In the genomic region with DNA sequence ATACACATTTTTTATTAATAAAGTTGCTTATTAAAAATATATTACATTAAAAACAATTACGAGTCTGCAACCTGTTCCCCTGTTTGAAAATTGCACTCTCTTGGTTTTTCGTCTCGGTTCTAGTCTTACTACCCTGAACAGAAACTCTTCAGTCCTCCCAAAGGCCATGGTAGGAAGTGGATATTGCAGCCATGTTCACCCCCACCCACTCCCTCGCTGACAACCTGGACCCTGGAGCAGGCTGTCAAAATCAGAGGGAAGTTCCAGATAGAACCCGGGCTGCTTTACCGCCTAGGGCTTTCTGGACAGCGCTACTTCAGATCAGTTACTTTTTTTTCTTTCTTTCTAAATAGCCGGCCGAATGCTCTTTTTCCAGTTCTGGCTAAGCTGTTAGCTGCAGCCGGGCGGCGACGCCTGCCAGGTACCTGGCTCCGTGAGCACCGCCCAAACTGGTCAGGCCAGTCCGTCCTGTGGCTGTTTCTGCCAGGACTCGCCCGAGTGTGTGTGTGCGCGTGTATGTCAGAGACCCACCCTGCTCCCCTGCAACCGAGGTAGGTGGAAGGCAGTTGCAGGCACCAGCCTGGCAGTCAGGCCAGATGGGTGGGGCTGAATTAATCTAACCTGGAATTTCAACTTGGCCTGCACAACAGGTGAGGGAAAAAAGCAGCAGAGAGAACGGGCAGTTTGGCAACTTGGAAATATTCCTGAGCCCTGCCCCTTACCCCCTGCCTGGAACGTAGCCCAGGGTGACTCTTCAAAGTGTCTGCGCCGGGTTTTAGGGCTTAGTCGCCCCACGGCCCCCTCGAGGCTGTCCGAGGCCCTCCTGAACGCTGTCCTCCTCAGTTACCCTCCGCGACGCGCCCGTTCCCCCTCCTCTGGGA, we compare ENCODE assay signal across 1 cellular context.
TF ChIP-seq lines count a peak whose summit lies in the region.

No MANE protein-coding gene starts in this region.

TF ChIP-seq in HepG2, 621 proteins besides CTCF, POLR2A, EP300 and RAD21 (continued from another document and continues in another):
- TF ChIP-seq, protein P1, sequence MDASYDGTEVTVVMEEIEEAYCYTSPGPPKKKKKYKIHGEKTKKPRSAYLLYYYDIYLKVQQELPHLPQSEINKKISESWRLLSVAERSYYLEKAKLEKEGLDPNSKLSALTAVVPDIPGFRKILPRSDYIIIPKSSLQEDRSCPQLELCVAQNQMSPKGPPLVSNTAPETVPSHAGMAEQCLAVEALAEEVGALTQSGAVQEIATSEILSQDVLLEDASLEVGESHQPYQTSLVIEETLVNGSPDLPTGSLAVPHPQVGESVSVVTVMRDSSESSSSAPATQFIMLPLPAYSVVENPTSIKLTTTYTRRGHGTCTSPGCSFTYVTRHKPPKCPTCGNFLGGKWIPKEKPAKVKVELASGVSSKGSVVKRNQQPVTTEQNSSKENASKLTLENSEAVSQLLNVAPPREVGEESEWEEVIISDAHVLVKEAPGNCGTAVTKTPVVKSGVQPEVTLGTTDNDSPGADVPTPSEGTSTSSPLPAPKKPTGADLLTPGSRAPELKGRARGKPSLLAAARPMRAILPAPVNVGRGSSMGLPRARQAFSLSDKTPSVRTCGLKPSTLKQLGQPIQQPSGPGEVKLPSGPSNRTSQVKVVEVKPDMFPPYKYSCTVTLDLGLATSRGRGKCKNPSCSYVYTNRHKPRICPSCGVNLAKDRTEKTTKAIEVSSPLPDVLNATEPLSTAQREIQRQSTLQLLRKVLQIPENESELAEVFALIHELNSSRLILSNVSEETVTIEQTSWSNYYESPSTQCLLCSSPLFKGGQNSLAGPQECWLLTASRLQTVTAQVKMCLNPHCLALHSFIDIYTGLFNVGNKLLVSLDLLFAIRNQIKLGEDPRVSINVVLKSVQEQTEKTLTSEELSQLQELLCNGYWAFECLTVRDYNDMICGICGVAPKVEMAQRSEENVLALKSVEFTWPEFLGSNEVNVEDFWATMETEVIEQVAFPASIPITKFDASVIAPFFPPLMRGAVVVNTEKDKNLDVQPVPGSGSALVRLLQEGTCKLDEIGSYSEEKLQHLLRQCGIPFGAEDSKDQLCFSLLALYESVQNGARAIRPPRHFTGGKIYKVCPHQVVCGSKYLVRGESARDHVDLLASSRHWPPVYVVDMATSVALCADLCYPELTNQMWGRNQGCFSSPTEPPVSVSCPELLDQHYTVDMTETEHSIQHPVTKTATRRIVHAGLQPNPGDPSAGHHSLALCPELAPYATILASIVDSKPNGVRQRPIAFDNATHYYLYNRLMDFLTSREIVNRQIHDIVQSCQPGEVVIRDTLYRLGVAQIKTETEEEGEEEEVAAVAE (CRISPR knock-in tag; IDR thresholded peaks at IDR 0.05; ENCODE audit: borderline replicate concordance): no peak
- TF ChIP-seq, protein P2, sequence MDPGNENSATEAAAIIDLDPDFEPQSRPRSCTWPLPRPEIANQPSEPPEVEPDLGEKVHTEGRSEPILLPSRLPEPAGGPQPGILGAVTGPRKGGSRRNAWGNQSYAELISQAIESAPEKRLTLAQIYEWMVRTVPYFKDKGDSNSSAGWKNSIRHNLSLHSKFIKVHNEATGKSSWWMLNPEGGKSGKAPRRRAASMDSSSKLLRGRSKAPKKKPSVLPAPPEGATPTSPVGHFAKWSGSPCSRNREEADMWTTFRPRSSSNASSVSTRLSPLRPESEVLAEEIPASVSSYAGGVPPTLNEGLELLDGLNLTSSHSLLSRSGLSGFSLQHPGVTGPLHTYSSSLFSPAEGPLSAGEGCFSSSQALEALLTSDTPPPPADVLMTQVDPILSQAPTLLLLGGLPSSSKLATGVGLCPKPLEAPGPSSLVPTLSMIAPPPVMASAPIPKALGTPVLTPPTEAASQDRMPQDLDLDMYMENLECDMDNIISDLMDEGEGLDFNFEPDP (CRISPR knock-in tag; conservative IDR thresholded peaks at IDR 0.05): no peak
- no peak for TF ChIP-seq GABPA (IDR thresholded peaks at IDR 0.05; ENCODE audit: low read depth, low read length)
- no peak for TF ChIP-seq GABPA (CRISPR knock-in tag; IDR thresholded peaks at IDR 0.05; ENCODE audit: low read depth)
- TF ChIP-seq POLR2G (IDR thresholded peaks at IDR 0.05; ENCODE audit: low read depth, low read length): peak; percentile 45; the same call in 1 of the 2 replicates
- TF ChIP-seq, protein P3, sequence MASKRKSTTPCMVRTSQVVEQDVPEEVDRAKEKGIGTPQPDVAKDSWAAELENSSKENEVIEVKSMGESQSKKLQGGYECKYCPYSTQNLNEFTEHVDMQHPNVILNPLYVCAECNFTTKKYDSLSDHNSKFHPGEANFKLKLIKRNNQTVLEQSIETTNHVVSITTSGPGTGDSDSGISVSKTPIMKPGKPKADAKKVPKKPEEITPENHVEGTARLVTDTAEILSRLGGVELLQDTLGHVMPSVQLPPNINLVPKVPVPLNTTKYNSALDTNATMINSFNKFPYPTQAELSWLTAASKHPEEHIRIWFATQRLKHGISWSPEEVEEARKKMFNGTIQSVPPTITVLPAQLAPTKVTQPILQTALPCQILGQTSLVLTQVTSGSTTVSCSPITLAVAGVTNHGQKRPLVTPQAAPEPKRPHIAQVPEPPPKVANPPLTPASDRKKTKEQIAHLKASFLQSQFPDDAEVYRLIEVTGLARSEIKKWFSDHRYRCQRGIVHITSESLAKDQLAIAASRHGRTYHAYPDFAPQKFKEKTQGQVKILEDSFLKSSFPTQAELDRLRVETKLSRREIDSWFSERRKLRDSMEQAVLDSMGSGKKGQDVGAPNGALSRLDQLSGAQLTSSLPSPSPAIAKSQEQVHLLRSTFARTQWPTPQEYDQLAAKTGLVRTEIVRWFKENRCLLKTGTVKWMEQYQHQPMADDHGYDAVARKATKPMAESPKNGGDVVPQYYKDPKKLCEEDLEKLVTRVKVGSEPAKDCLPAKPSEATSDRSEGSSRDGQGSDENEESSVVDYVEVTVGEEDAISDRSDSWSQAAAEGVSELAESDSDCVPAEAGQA (IDR thresholded peaks at IDR 0.05; ENCODE audit: low read depth): no peak
- TF ChIP-seq, protein P3 (CRISPR knock-in tag; IDR thresholded peaks at IDR 0.05; ENCODE audit: borderline replicate concordance): peak; percentile 71; the same call in 1 of the 2 replicates
- TF ChIP-seq, protein P4, sequence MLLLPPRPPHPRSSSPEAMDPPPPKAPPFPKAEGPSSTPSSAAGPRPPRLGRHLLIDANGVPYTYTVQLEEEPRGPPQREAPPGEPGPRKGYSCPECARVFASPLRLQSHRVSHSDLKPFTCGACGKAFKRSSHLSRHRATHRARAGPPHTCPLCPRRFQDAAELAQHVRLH (CRISPR knock-in tag; IDR thresholded peaks at IDR 0.05; ENCODE audit: borderline replicate concordance, low read depth): peak; percentile 18; the same call in 1 of the 2 replicates
- TF ChIP-seq WIZ (CRISPR knock-in tag; IDR thresholded peaks at IDR 0.05): 0 out of 2 replicates have a peak, but pooled peaks have one; percentile 14
- peak; percentile 69 for TF ChIP-seq ZNF781 (CRISPR knock-in tag; IDR thresholded peaks at IDR 0.05; ENCODE audit: borderline replicate concordance, not compliant biosample characterization)
- TF ChIP-seq KDM6A (CRISPR knock-in tag; IDR thresholded peaks at IDR 0.05; ENCODE audit: low read depth): no peak
- TF ChIP-seq, protein P5, sequence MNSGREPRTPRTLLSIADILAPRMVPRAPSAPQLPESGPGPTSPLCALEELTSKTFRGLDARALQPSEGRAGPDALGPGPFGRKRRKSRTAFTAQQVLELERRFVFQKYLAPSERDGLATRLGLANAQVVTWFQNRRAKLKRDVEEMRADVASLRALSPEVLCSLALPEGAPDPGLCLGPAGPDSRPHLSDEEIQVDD (CRISPR knock-in tag; IDR thresholded peaks at IDR 0.05; ENCODE audit: borderline replicate concordance): no peak; the same call in 1 of the 2 replicates
- TF ChIP-seq ZSCAN21 (CRISPR knock-in tag; IDR thresholded peaks at IDR 0.05; ENCODE audit: borderline replicate concordance): 0 out of 2 replicates have a peak, but pooled peaks have one; percentile 49
- peak; percentile 30; the same call in 1 of the 2 replicates for TF ChIP-seq ZBTB3 (CRISPR knock-in tag; IDR thresholded peaks at IDR 0.05; ENCODE audit: borderline replicate concordance, low read depth)
- TF ChIP-seq ZNF672 (CRISPR knock-in tag; IDR thresholded peaks at IDR 0.05): no peak
- TF ChIP-seq ZBTB7B (CRISPR knock-in tag; IDR thresholded peaks at IDR 0.05): 0 out of 2 replicates have a peak, but pooled peaks have one; percentile 44
- TF ChIP-seq, protein P6, sequence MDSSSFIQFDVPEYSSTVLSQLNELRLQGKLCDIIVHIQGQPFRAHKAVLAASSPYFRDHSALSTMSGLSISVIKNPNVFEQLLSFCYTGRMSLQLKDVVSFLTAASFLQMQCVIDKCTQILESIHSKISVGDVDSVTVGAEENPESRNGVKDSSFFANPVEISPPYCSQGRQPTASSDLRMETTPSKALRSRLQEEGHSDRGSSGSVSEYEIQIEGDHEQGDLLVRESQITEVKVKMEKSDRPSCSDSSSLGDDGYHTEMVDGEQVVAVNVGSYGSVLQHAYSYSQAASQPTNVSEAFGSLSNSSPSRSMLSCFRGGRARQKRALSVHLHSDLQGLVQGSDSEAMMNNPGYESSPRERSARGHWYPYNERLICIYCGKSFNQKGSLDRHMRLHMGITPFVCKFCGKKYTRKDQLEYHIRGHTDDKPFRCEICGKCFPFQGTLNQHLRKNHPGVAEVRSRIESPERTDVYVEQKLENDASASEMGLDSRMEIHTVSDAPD (CRISPR knock-in tag; IDR thresholded peaks at IDR 0.05): no peak; the same call in 1 of the 2 replicates
- TF ChIP-seq, protein P7, sequence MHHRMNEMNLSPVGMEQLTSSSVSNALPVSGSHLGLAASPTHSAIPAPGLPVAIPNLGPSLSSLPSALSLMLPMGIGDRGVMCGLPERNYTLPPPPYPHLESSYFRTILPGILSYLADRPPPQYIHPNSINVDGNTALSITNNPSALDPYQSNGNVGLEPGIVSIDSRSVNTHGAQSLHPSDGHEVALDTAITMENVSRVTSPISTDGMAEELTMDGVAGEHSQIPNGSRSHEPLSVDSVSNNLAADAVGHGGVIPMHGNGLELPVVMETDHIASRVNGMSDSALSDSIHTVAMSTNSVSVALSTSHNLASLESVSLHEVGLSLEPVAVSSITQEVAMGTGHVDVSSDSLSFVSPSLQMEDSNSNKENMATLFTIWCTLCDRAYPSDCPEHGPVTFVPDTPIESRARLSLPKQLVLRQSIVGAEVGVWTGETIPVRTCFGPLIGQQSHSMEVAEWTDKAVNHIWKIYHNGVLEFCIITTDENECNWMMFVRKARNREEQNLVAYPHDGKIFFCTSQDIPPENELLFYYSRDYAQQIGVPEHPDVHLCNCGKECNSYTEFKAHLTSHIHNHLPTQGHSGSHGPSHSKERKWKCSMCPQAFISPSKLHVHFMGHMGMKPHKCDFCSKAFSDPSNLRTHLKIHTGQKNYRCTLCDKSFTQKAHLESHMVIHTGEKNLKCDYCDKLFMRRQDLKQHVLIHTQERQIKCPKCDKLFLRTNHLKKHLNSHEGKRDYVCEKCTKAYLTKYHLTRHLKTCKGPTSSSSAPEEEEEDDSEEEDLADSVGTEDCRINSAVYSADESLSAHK (CRISPR knock-in tag; IDR thresholded peaks at IDR 0.05; ENCODE audit: borderline replicate concordance): no peak
- TF ChIP-seq ZFP37 (CRISPR knock-in tag; IDR thresholded peaks at IDR 0.05; ENCODE audit: borderline replicate concordance): no peak
- TF ChIP-seq SMAD3 (CRISPR knock-in tag; IDR thresholded peaks at IDR 0.05): no peak
- TF ChIP-seq FOXJ3 (CRISPR knock-in tag; IDR thresholded peaks at IDR 0.05; ENCODE audit: borderline replicate concordance): no peak
- no peak for TF ChIP-seq ZNF570 (CRISPR knock-in tag; IDR thresholded peaks at IDR 0.05; ENCODE audit: borderline replicate concordance)
- TF ChIP-seq, protein P8, sequence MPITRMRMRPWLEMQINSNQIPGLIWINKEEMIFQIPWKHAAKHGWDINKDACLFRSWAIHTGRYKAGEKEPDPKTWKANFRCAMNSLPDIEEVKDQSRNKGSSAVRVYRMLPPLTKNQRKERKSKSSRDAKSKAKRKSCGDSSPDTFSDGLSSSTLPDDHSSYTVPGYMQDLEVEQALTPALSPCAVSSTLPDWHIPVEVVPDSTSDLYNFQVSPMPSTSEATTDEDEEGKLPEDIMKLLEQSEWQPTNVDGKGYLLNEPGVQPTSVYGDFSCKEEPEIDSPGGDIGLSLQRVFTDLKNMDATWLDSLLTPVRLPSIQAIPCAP (CRISPR knock-in tag; IDR thresholded peaks at IDR 0.05; ENCODE audit: low read depth): no peak
- TF ChIP-seq, protein P9, sequence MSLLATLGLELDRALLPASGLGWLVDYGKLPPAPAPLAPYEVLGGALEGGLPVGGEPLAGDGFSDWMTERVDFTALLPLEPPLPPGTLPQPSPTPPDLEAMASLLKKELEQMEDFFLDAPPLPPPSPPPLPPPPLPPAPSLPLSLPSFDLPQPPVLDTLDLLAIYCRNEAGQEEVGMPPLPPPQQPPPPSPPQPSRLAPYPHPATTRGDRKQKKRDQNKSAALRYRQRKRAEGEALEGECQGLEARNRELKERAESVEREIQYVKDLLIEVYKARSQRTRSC (CRISPR knock-in tag; IDR thresholded peaks at IDR 0.05; ENCODE audit: low read depth): no peak
- TF ChIP-seq ZNF30 (CRISPR knock-in tag; IDR thresholded peaks at IDR 0.05): no peak
- no peak; the same call in 1 of the 2 replicates for TF ChIP-seq DR1 (CRISPR knock-in tag; IDR thresholded peaks at IDR 0.05)
- TF ChIP-seq ZNF12 (CRISPR knock-in tag; IDR thresholded peaks at IDR 0.05): no peak
- TF ChIP-seq PAWR (CRISPR knock-in tag; IDR thresholded peaks at IDR 0.05; ENCODE audit: borderline replicate concordance): no peak
- TF ChIP-seq MED8 (CRISPR knock-in tag; IDR thresholded peaks at IDR 0.05; ENCODE audit: insufficient replicate concordance): peak; percentile 59
- no peak for TF ChIP-seq SRSF1 (optimal IDR thresholded peaks at IDR 0.05; ENCODE audit: low read depth, low read length)
- no peak for TF ChIP-seq KDM1A (CRISPR knock-in tag; IDR thresholded peaks at IDR 0.05)
- no peak for TF ChIP-seq YEATS4 (CRISPR knock-in tag; IDR thresholded peaks at IDR 0.05; ENCODE audit: borderline replicate concordance)
- TF ChIP-seq, protein P10, sequence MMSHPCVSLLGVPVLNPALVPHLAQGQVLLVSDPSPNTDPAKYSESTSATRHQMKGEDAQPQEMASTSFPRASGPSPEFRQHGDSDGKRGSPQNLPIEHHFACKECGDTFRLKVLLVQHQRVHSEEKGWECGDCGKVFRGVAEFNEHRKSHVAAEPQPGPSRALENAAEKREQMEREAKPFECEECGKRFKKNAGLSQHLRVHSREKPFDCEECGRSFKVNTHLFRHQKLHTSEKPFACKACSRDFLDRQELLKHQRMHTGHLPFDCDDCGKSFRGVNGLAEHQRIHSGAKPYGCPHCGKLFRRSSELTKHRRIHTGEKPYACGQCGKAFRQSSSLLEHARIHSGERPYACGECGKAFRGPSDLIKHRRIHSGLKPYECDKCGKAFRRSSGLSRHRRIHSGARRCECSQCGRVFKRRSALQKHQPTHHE (CRISPR knock-in tag; IDR thresholded peaks at IDR 0.05; ENCODE audit: borderline replicate concordance): no peak
- TF ChIP-seq SP2 (CRISPR knock-in tag; IDR thresholded peaks at IDR 0.05): no peak
- no peak for TF ChIP-seq HMGA1 (CRISPR knock-in tag; conservative IDR thresholded peaks at IDR 0.05)
